24 cellular contexts compared by ENCODE assay signal in the genomic region with DNA sequence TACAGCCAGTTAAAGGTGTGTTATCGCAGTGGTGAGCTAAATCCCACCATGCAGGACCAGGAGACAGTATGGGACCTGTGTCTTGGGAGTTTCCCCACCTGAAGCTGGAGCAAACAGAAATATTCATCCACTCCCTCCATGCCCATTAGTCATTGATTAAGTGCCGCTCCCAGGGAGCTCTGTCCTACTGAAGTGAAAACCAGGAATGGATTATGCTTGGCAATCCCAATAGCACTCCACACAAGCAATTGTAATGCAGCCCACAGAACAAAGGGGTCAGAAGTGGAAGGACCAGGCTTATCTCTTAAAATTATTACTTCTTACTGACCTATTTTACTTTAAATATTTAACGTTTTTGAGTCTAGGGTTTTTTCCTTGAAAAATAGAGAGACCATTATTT.
"Had no signal": no experiment of that assay in that cellular context is flagged by ENCODE, and none has a peak within 500 bp of the region (broad histone marks: within the 10 kb centered on the region; RNA-seq: fewer than 3 reads in every experiment).

No MANE protein-coding gene starts in this region.

- H3K9me3 ChIP-seq: MG63, SJSA1, SK-N-SH had no signal

- H3K4me1 ChIP-seq: SJSA1 had no signal

- DNase-seq: IMR-90, Karpas-422, KG1, MG63, NCI-H1092, NCI-H1105 treated with DMSO at 0.1 percent for 48 hours, NCI-H1417 treated with DMSO at 0.1 percent for 48 hours, NCI-H146, NCI-H1694 treated with DMSO at 0.1 percent for 48 hours, NCI-H2081, NCI-H2107, NCI-H226, NCI-H446, NCI-H510A, NCI-H524 treated with DMSO at 0.1 percent for 48 hours, NCI-H69, NCI-H774, Right ventricle myocardium superior, RPMI8226, SIG-M5, SK-N-SH had no signal

- H3K27me3 ChIP-seq: MG63, SJSA1 had no signal

- FAIRE-seq: HepG2, RCC 7860 had no signal

- ATAC-seq: HepG2 had no signal

- H3K4me3 ChIP-seq: MG63, SJSA1 had no signal

- H3K36me3 ChIP-seq: MG63, SJSA1 had no signal

- H3K27ac ChIP-seq: SJSA1 had no signal

- H3K9me2 ChIP-seq: SK-N-SH had no signal

- H3K4me2 ChIP-seq: SK-N-SH had no signal

- H3K9ac ChIP-seq: SK-N-SH had no signal
